11 cellular contexts compared by ENCODE assay signal in the genomic region with DNA sequence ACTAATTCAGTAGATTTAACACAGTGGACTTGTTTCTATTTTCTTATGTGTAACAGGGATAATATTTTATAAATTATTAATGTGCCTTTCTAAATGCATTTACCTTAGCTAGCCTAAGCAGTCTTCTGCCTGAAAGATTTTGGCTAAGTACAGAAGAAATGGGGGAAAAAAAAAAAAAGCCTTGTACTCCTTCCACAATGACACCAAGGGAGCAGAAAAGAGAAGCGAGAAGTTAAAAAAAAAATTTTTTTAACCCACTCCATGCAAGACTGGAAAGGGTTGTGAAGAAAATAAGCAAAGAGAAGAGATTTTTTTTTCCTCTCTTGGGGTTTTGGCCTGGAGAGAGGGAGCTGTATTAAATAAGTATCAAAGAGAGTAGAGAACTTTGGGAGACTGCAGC. TPM values are rescaled to one million over a fixed set of nuclear protein-coding genes. Genes with fewer than 3 reads are reported as not detected.
DNase-seq lines count a peak whose midpoint lies in the region; ATAC-seq and TF ChIP-seq lines count a peak whose summit lies in the region.
"Had no signal": no experiment of that assay in that cellular context is flagged by ENCODE, and none has a peak within 500 bp of the region (broad histone marks: within the 10 kb centered on the region; RNA-seq: fewer than 3 reads in every experiment).

No MANE protein-coding gene starts in this region.

- H3K9me3 Mint-ChIP-seq in activated naive CD8-positive, alpha-beta T cell treated with anti-CD3 and anti-CD28 coated beads for 36 hours = no peaks in the 10 kb centered on the region
- no peaks in the 10 kb centered on the region for H3K9me3 Mint-ChIP-seq in endothelial cell (ENCODE audit: unreplicated experiment)

- no peaks in the 10 kb centered on the region for H3K9me3 ChIP-seq in gastrocnemius medialis

- peak overlapping the region; percentile 94 for H3K27ac Mint-ChIP-seq in activated naive CD8-positive, alpha-beta T cell treated with anti-CD3 and anti-CD28 coated beads for 36 hours
- H3K27ac Mint-ChIP-seq in endothelial cell (ENCODE audit: unreplicated experiment) = no peak overlapping the region

- TF ChIP-seq CTCF in endothelial cell (IDR thresholded peaks at IDR 0.05; ENCODE audit: unreplicated experiment) = no peak
- no peak for TF ChIP-seq CTCF in gastrocnemius medialis (IDR thresholded peaks at IDR 0.05 in 4 of 5, conservative IDR thresholded peaks at IDR 0.05 in 1 of 5)

- in situ Hi-C loops in gastrocnemius medialis (cut with MboI; ENCODE audit: low sequenced_read_pairs in 4 of 4) = no loop called here

- H3K4me1 Mint-ChIP-seq in activated naive CD8-positive, alpha-beta T cell treated with anti-CD3 and anti-CD28 coated beads for 36 hours = peaks cover 74% of the 10 kb centered on the region
- H3K4me1 Mint-ChIP-seq in endothelial cell (ENCODE audit: unreplicated experiment) = peaks cover 6% of the 10 kb centered on the region

- intact Hi-C loops in gastrocnemius medialis (cut with DNase I; ENCODE audit: low total_unique reads) (no loop called here), left cardiac atrium (cut with DNase I) (no loop called here)

- no peak overlapping the region for H3K4me3 ChIP-seq in gastrocnemius medialis
- H3K4me3 ChIP-seq: dorsolateral prefrontal cortex, hepatocyte had no signal

- H3K36me3 Mint-ChIP-seq in activated naive CD8-positive, alpha-beta T cell treated with anti-CD3 and anti-CD28 coated beads for 36 hours = peaks cover 36% of the 10 kb centered on the region
- no peaks in the 10 kb centered on the region for H3K36me3 Mint-ChIP-seq in endothelial cell (ENCODE audit: low read depth, unreplicated experiment)

- no peaks in the 10 kb centered on the region for H3K27me3 ChIP-seq in gastrocnemius medialis
- H3K27me3 ChIP-seq: dorsolateral prefrontal cortex, hepatocyte had no signal

- peak; percentile 23 for ATAC-seq in GM18502 (IDR thresholded peaks at IDR 0.05; ENCODE audit: poor library complexity, unreplicated experiment)
- ATAC-seq in GM19455 (IDR thresholded peaks at IDR 0.05; ENCODE audit: unreplicated experiment) = peak; percentile 26
- ATAC-seq in HG03139 (IDR thresholded peaks at IDR 0.05; ENCODE audit: unreplicated experiment) = peak; percentile 19
- ATAC-seq in gastrocnemius medialis = no peak
- no peak for ATAC-seq in left cardiac atrium

- no peak for DNase-seq in activated naive CD8-positive, alpha-beta T cell treated with anti-CD3 and anti-CD28 coated beads for 36 hours
- DNase-seq in endothelial cell (ENCODE audit: low spot score) (no peak), gastrocnemius medialis (no peak), COLO668 (lab: John Stamatoyannopoulos, UW; ENCODE audit: unreplicated experiment) (no peak), left cardiac atrium (no peak)
- DNase-seq: dorsolateral prefrontal cortex, NCI-H1092 treated with DMSO at 0.1 percent for 48 hours had no signal

- no peaks in the 10 kb centered on the region for H3K4me1 ChIP-seq in gastrocnemius medialis

- H3K4me3 Mint-ChIP-seq in activated naive CD8-positive, alpha-beta T cell treated with anti-CD3 and anti-CD28 coated beads for 36 hours = peak overlapping the region; percentile 81
- H3K4me3 Mint-ChIP-seq in endothelial cell (ENCODE audit: unreplicated experiment) = no peak overlapping the region

- no peaks in the 10 kb centered on the region for H3K27me3 Mint-ChIP-seq in activated naive CD8-positive, alpha-beta T cell treated with anti-CD3 and anti-CD28 coated beads for 36 hours
- H3K27me3 Mint-ChIP-seq in endothelial cell (ENCODE audit: unreplicated experiment) = peaks cover 3% of the 10 kb centered on the region

- H3K36me3 ChIP-seq in gastrocnemius medialis = no peaks in the 10 kb centered on the region

- no peak for TF ChIP-seq POLR2A in gastrocnemius medialis (IDR thresholded peaks at IDR 0.05)

- no peak overlapping the region for H3K27ac ChIP-seq in gastrocnemius medialis
- H3K27ac ChIP-seq: hepatocyte had no signal

RNA-seq across cellular contexts. Expression of gene NELL2, which starts 28.7 kb away (rescaled TPM):
- 100 to 1,000 TPM; 120 to 134 TPM for total RNA-seq in activated naive CD8-positive, alpha-beta T cell treated with anti-CD3 and anti-CD28 coated beads for 36 hours
- total RNA-seq in endothelial cell (ENCODE audit: unreplicated experiment) (1.7 TPM), gastrocnemius medialis (under 1 TPM in 2 of 4 donors, not detected in 2; 0.58 to 0.82 TPM), left cardiac atrium (1 to 10 TPM in 1 of 2 donors, under 1 TPM in 1; 0.82 to 1.7 TPM)

Comparison
In these comparisons a context has a peak if more than half of its experiments do, and no peak if none do; other contexts are left out.
1. ATAC-seq: peak in GM18502 (single experiment), GM19455 (single experiment) and HG03139 (single experiment); none in gastrocnemius medialis (0 of 2) and left cardiac atrium (0 of 2).
2. RNA of gene NELL2, which starts 28.7 kb away (total RNA-seq): 120 to 134 TPM in activated naive CD8-positive, alpha-beta T cell treated with anti-CD3 and anti-CD28 coated beads for 36 hours; 0.82 to 1.7 TPM in left cardiac atrium, 1.7 TPM in endothelial cell (single experiment) and 0.58 to 0.82 TPM in gastrocnemius medialis; every median in the first group is over 10 times any median in the second.